In the genomic region with DNA sequence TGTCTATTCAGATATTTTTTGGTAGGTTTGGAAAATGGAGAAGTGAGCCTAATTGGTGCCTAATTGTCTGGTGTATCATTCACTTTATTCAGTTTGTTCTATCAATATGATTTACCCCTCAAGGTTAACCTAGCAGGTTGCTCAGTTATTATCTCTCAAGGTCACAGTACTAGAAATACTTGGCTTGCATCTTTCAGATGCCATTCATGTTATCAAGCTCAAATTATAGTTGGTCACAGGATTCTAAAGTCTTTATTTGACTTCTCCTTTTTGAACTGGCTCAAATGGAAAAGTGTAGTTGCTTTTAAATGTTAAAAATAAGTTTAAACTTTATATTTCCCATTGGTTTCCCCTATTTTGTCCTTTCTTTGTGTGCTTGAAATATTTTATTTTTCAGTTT, we compare ENCODE assay signal across 17 cellular contexts. TPM values are rescaled to one million over a fixed set of nuclear protein-coding genes. Genes with fewer than 3 reads are reported as not detected.
A peak's percentile ranks its signal among the peaks of the same experiment; 100 is the strongest.
DNase-seq lines count a peak whose midpoint lies in the region; ATAC-seq and TF ChIP-seq lines count a peak whose summit lies in the region.
"Had no signal": no experiment of that assay in that cellular context is flagged by ENCODE, and none has a peak within 500 bp of the region (broad histone marks: within the 10 kb centered on the region; RNA-seq: fewer than 3 reads in every experiment).

No MANE protein-coding gene starts in this region.

- POLR2A ChIA-PET in SK-N-SH (lab: Yijun Ruan, JAX): no interaction called here

- no peaks in the 10 kb centered on the region for H3K27me3 ChIP-seq in SK-N-SH (ENCODE audit: insufficient read depth)
- no peaks in the 10 kb centered on the region for H3K27me3 ChIP-seq in osteoblast (ENCODE audit: insufficient read depth, low read length)
- H3K27me3 ChIP-seq: BE2C had no signal

- TF ChIP-seq EP300 in SK-N-SH (IDR thresholded peaks at IDR 0.05; ENCODE audit: borderline replicate concordance in 1 of 2, low read depth in 1 of 2, low read length in 1 of 2): no peak

- TF ChIP-seq CTCF in SK-N-SH (IDR thresholded peaks at IDR 0.05) (no peak), osteoblast (IDR thresholded peaks at IDR 0.05; ENCODE audit: extremely low read depth, low read depth, low read length) (no peak)

- H3K4me2 ChIP-seq in SK-N-SH (no peak overlapping the region), osteoblast (ENCODE audit: insufficient read depth, low read length) (peak overlapping the region; percentile 17)

- no peak overlapping the region for H3K9ac ChIP-seq in SK-N-SH

- no peak for TF ChIP-seq RAD21 in SK-N-SH (IDR thresholded peaks at IDR 0.05; ENCODE audit: low read length)

- H3K9me3 ChIP-seq in SK-N-SH: no peaks in the 10 kb centered on the region
- no peaks in the 10 kb centered on the region for H3K9me3 ChIP-seq in osteoblast (ENCODE audit: low read depth, low read length)
- H3K9me3 ChIP-seq: BE2C had no signal

- DNase-seq in SK-N-SH (no peak), OCI-M1 (lab: John Stamatoyannopoulos, UW) (peak; percentile 45), Right ventricle myocardium superior (no peak), osteoblast (ENCODE audit: insufficient read length, low spot score, missing footprints) (no peak), GM03348 (ENCODE audit: low spot score) (no peak), glomerular visceral epithelial cell (ENCODE audit: extremely low spot score) (no peak)
- DNase-seq in stimulated activated CD4-positive, alpha-beta T cell treated with anti-CD3 and anti-CD28 coated beads, Interleukin-2, amount 100 ng/mL, for 24 hours: no peak
- DNase-seq: BE2C; Calu3; CD4-positive, alpha-beta T cell; H7; NCI-H1105; NCI-H1694; NCI-H226; NCI-H524 treated with DMSO at 0.1 percent for 48 hours had no signal

- H3F3A ChIP-seq in SK-N-SH (replicated peaks; ENCODE audit: insufficient read depth): peaks cover 27% of the 10 kb centered on the region

- no peak overlapping the region for H2AFZ ChIP-seq in SK-N-SH (ENCODE audit: low read depth)
- no peak overlapping the region for H2AFZ ChIP-seq in osteoblast (ENCODE audit: low read length)

- peaks cover 0 to 4% of the 10 kb centered on the region in 2 experiments; a peak in 2 of 4 replicates for H3K4me1 ChIP-seq in SK-N-SH (ENCODE audit: control insufficient read depth in 1 of 2, insufficient read depth in 2 of 2, low read depth in 1 of 2, low read length in 1 of 2)
- peaks cover 41% of the 10 kb centered on the region for H3K4me1 ChIP-seq in osteoblast (ENCODE audit: insufficient read depth, low read length)
- H3K4me1 ChIP-seq: BE2C had no signal

- no peak overlapping the region for H3K4me3 ChIP-seq in SK-N-SH (ENCODE audit: low read depth in 2 of 2, low read length in 1 of 2)
- H3K4me3 ChIP-seq in osteoblast (ENCODE audit: insufficient read depth, low read length): no peak overlapping the region

- H3K27ac ChIP-seq in SK-N-SH (ENCODE audit: low read depth in 2 of 2, low read length in 1 of 2): no peak overlapping the region
- peak overlapping the region; percentile 87 for H3K27ac ChIP-seq in osteoblast (ENCODE audit: low read depth, low read length)
- H3K27ac ChIP-seq: 22Rv1 had no signal

- H3K79me2 ChIP-seq in SK-N-SH (ENCODE audit: insufficient read depth) (peaks cover 20% of the 10 kb centered on the region), osteoblast (ENCODE audit: insufficient read depth, low read length) (peaks cover 17% of the 10 kb centered on the region)

- intact Hi-C loops in Right ventricle myocardium superior (cut with DNase I): no loop called here

- H3K36me3 ChIP-seq in SK-N-SH (replicated peaks in 1 of 2; ENCODE audit: control insufficient read depth in 1 of 2, insufficient read depth in 2 of 2, low read length in 1 of 2): peaks cover 27 to 39% of the 10 kb centered on the region in 2 experiments
- H3K36me3 ChIP-seq in osteoblast (ENCODE audit: insufficient read depth, low read length): peaks cover 38% of the 10 kb centered on the region

- ATAC-seq in SK-N-SH treated with all-trans-retinoic acid at 6 μM for 48 hours (0 out of 3 replicates have a peak, but pooled peaks have one; percentile 18), Right ventricle myocardium superior (ENCODE audit: poor library complexity) (peak; percentile 76)

- CTCF ChIA-PET in SK-N-SH (lab: Yijun Ruan, JAX): interaction anchor here (0.9 to 1.2 kb wide), 2 partner anchors 20 to 21 kb away, joined by 3 to 6 read pairs; a partner anchor contains a TSS

- H3K9me2 ChIP-seq in SK-N-SH: no peaks in the 10 kb centered on the region

- H4K20me1 ChIP-seq in SK-N-SH (ENCODE audit: insufficient read depth): peaks cover 15% of the 10 kb centered on the region; the same call in 1 of the 2 replicates
- H4K20me1 ChIP-seq in osteoblast (ENCODE audit: insufficient read depth, low read length): no peaks in the 10 kb centered on the region

TF ChIP-seq in SK-N-SH treated with all-trans-retinoic acid at 6 μM for 48 hours, 23 proteins besides CTCF, POLR2A, EP300 and RAD21:
- TF ChIP-seq CSDC2 (CRISPR knock-in tag; IDR thresholded peaks at IDR 0.05): no peak
- TF ChIP-seq GLIS3 (CRISPR knock-in tag; IDR thresholded peaks at IDR 0.05): no peak
TF ChIP-seq in SK-N-SH treated with all-trans-retinoic acid at 6 μM for 48 hours: peak in this region for 0.

TF ChIP-seq in SK-N-SH, 30 proteins besides CTCF, POLR2A, EP300 and RAD21:
- TF ChIP-seq, protein P1, sequence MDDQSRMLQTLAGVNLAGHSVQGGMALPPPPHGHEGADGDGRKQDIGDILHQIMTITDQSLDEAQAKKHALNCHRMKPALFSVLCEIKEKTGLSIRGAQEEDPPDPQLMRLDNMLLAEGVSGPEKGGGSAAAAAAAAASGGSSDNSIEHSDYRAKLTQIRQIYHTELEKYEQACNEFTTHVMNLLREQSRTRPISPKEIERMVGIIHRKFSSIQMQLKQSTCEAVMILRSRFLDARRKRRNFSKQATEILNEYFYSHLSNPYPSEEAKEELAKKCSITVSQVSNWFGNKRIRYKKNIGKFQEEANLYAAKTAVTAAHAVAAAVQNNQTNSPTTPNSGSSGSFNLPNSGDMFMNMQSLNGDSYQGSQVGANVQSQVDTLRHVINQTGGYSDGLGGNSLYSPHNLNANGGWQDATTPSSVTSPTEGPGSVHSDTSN (IDR thresholded peaks at IDR 0.05): no peak
- TF ChIP-seq SMC3 (IDR thresholded peaks at IDR 0.05; ENCODE audit: low read depth, low read length): no peak
- TF ChIP-seq JUND (IDR thresholded peaks at IDR 0.05): no peak

RNA-seq across cellular contexts. Expression of a gene that starts 2.6 kb away (rescaled TPM):
- polyA plus RNA-seq in SK-N-SH (2012; rRNA removed): 0.97 and 1.1 TPM in 2 replicates
- 1.2 and 1.4 TPM in 2 replicates for polyA plus RNA-seq in SK-N-SH (2012; cell fraction: cytosol; rRNA removed)
- 0.58 and 1.0 TPM in 2 replicates for polyA plus RNA-seq in SK-N-SH (2012; cell fraction: nucleus; rRNA removed)
- total RNA-seq in Right ventricle myocardium superior: 0.32 TPM
- total RNA-seq in osteoblast: 4.0 and 5.0 TPM in 2 replicates
- total RNA-seq: Calu3 had no signal

RNA-seq across cellular contexts. Expression of a gene that starts 21.0 kb away (rescaled TPM):
- polyA plus RNA-seq in SK-N-SH (2012; rRNA removed): 8.3 and 12.9 TPM in 2 replicates
- polyA plus RNA-seq in SK-N-SH (2012; cell fraction: cytosol; rRNA removed): 11.0 and 13.1 TPM in 2 replicates
- polyA plus RNA-seq in SK-N-SH (2012; cell fraction: nucleus; rRNA removed): 13.8 and 26.9 TPM in 2 replicates
- 22.3 TPM for total RNA-seq in Right ventricle myocardium superior
- total RNA-seq in osteoblast: 21.7 and 23.6 TPM in 2 replicates
